ENCODE assay signal across 1 cellular context in the genomic region with DNA sequence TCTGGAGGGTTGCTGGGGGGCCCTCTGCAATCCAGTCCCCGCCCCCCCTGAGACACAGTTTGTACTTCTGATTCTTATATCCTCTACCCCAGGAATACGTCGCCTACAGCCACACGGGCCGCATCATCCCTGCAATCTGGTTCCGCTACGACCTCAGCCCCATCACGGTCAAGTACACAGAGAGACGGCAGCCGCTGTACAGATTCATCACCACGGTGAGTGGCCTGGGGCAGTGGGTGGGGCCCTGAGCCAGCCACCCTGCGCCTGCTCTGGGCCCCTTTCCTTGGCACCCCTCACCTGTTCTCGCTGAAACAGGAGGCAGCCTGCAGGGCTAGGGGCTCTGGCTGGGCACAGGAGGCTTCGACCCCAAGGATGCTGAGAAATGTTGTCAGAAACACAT.
TF ChIP-seq lines count a peak whose summit lies in the region.

No MANE protein-coding gene starts in this region.

TF ChIP-seq in IMR-90, 13 proteins besides CTCF, POLR2A, EP300 and RAD21:
- TF ChIP-seq, protein P1, sequence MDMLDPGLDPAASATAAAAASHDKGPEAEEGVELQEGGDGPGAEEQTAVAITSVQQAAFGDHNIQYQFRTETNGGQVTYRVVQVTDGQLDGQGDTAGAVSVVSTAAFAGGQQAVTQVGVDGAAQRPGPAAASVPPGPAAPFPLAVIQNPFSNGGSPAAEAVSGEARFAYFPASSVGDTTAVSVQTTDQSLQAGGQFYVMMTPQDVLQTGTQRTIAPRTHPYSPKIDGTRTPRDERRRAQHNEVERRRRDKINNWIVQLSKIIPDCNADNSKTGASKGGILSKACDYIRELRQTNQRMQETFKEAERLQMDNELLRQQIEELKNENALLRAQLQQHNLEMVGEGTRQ (IDR thresholded peaks at IDR 0.05; ENCODE audit: low read depth, low read length) = no peak
- no peak for TF ChIP-seq BHLHE40 (IDR thresholded peaks at IDR 0.05; ENCODE audit: low read depth, low read length)
- no peak for TF ChIP-seq CHD1 (IDR thresholded peaks at IDR 0.05; ENCODE audit: low read depth, low read length)
- TF ChIP-seq, protein P2, sequence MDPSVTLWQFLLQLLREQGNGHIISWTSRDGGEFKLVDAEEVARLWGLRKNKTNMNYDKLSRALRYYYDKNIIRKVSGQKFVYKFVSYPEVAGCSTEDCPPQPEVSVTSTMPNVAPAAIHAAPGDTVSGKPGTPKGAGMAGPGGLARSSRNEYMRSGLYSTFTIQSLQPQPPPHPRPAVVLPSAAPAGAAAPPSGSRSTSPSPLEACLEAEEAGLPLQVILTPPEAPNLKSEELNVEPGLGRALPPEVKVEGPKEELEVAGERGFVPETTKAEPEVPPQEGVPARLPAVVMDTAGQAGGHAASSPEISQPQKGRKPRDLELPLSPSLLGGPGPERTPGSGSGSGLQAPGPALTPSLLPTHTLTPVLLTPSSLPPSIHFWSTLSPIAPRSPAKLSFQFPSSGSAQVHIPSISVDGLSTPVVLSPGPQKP (IDR thresholded peaks at IDR 0.05; ENCODE audit: borderline replicate concordance, low read depth, low read length) = no peak
- TF ChIP-seq MXI1 (IDR thresholded peaks at IDR 0.05; ENCODE audit: borderline replicate concordance, low read depth, low read length) = no peak
- no peak for TF ChIP-seq RFX5 (IDR thresholded peaks at IDR 0.05; ENCODE audit: low read depth, low read length)
- TF ChIP-seq FOS (IDR thresholded peaks at IDR 0.05; ENCODE audit: low read depth, low read length) = no peak
- no peak for TF ChIP-seq CEBPB (IDR thresholded peaks at IDR 0.05; ENCODE audit: low read depth, low read length)
- no peak for TF ChIP-seq NFE2L2 (IDR thresholded peaks at IDR 0.05; ENCODE audit: low read depth, low read length)
- no peak for TF ChIP-seq MAFK (IDR thresholded peaks at IDR 0.05; ENCODE audit: low read depth, low read length)
- TF ChIP-seq MAZ (IDR thresholded peaks at IDR 0.05; ENCODE audit: borderline replicate concordance, low read depth, low read length) = no peak
- TF ChIP-seq RCOR1 (IDR thresholded peaks at IDR 0.05; ENCODE audit: insufficient replicate concordance, low read length) = no peak
- no peak for TF ChIP-seq SMC3 (IDR thresholded peaks at IDR 0.05; ENCODE audit: low read depth, low read length)
